36 cellular contexts compared by ENCODE assay signal in genomic region chr10:27642023-27642589, GRCh38.
"Had no signal": no experiment of that assay in that cellular context is flagged by ENCODE, and none has a peak within 500 bp of the region (broad histone marks: within the 10 kb centered on the region; RNA-seq: fewer than 3 reads in every experiment).

No MANE protein-coding gene starts in this region.

- H3K4me1 Mint-ChIP-seq: activated naive CD4-positive, alpha-beta T cell treated with anti-CD3 and anti-CD28 coated beads, Interleukin-2, amount 50 U/mL, for 24 hours; activated naive CD8-positive, alpha-beta T cell treated with anti-CD3 and anti-CD28 coated beads for 36 hours; activated naive CD8-positive, alpha-beta T cell treated with anti-CD3 and anti-CD28 coated beads, Interleukin-2, amount 10 ng/mL, durations not matched to agents 7 days and 5 days; activated naive CD8-positive, alpha-beta T cell treated with anti-CD3 and anti-CD28 coated beads, Interleukin-2, amount 50 U/mL, for 24 hours; central memory CD8-positive, alpha-beta T cell had no signal

- H3K4me3 ChIP-seq: adrenal gland, ascending aorta, body of pancreas, breast epithelium, cardiac muscle cell had no signal

- H3K9me3 ChIP-seq: adrenal gland, body of pancreas had no signal

- H3K36me3 Mint-ChIP-seq: activated naive CD4-positive, alpha-beta T cell treated with anti-CD3 and anti-CD28 coated beads, Interleukin-2, amount 50 U/mL, for 24 hours; activated naive CD4-positive, alpha-beta T cell treated with anti-CD3 and anti-CD28 coated beads, Interleukin-2, amount 50 U/mL, for 72 hours; activated naive CD8-positive, alpha-beta T cell; activated naive CD8-positive, alpha-beta T cell treated with anti-CD3 and anti-CD28 coated beads for 36 hours; activated naive CD8-positive, alpha-beta T cell treated with anti-CD3 and anti-CD28 coated beads, Interleukin-2, amount 10 ng/mL, durations not matched to agents 7 days and 5 days; brain had no signal

- H3K36me3 ChIP-seq: adrenal gland, ascending aorta, brain microvascular endothelial cell, breast epithelium, cardiac muscle cell had no signal

- H3K27me3 ChIP-seq: adrenal gland, ascending aorta, body of pancreas, brain microvascular endothelial cell, breast epithelium, cardiac muscle cell had no signal

- H3K27me3 Mint-ChIP-seq: activated naive CD8-positive, alpha-beta T cell treated with anti-CD3 and anti-CD28 coated beads for 36 hours; brain had no signal

- H3K4me1 ChIP-seq: adrenal gland, ascending aorta, body of pancreas, breast epithelium had no signal

- DNase-seq: activated effector memory CD4-positive, alpha-beta T cell treated with anti-CD3 and anti-CD28 coated beads, Interleukin-2, amount 50 U/mL, for 16 hours; activated effector memory CD4-positive, alpha-beta T cell treated with Interleukin-2 at 50 U/mL for 16 hours; activated gamma-delta T cell; activated gamma-delta T cell treated with Interleukin-2 at 50 U/mL for 16 hours; activated naive CD4-positive, alpha-beta T cell; activated naive CD4-positive, alpha-beta T cell treated with anti-CD3 and anti-CD28 coated beads for 36 hours; activated naive CD4-positive, alpha-beta T cell treated with Interleukin-2 at 50 U/mL for 16 hours; activated naive CD8-positive, alpha-beta T cell treated with anti-CD3 and anti-CD28 coated beads for 36 hours; activated naive CD8-positive, alpha-beta T cell treated with anti-CD3 and anti-CD28 coated beads, Interleukin-2, amount 10 ng/mL, durations not matched to agents 7 days and 5 days; activated naive CD8-positive, alpha-beta T cell treated with anti-CD3 and anti-CD28 coated beads, Interleukin-2, amount 50 U/mL, for 24 hours; activated T-cell treated with anti-CD3 and anti-CD28 coated beads, Interleukin-2, amount 50 U/mL, for 1 hour; activated T-cell treated with anti-CD3 and anti-CD28 coated beads, Interleukin-2, amount 50 U/mL, for 24 hours; activated T-cell treated with anti-CD3 and anti-CD28 coated beads, Interleukin-2, amount 50 U/mL, for 4 hours; activated T-cell treated with anti-CD3 and anti-CD28 coated beads, Interleukin-2, amount 50 U/mL, for 48 hours; activated T-cell treated with anti-CD3 and anti-CD28 coated beads, Interleukin-2, amount 50 U/mL, for 72 hours; adrenal gland; amniotic stem cell; amygdala; anterior cingulate cortex; aorta; body of pancreas; brain microvascular endothelial cell; caudate nucleus; central memory CD4-positive, alpha-beta T cell; cerebellar nuclear complex had no signal

- H3K9me3 Mint-ChIP-seq: activated naive CD8-positive, alpha-beta T cell treated with anti-CD3 and anti-CD28 coated beads, Interleukin-2, amount 10 ng/mL, durations not matched to agents 7 days and 5 days; activated T-helper 1 cell treated with anti-CD3 and anti-CD28 coated beads, Interleukin-12 subunit alpha, Interleukin-12 subunit beta, Interleukin-2, Interleukin-4 antibody, amounts not matched to agents 30 ng/mL and 10 ng/mL and 1 ng/mL, durations not matched to agents 14 hours and 24 hours and 36 hours; activated T-helper 2 cell treated with anti-CD3 and anti-CD28 coated beads, Interferon-gamma antibody, Interleukin-2, Interleukin-4, amounts not matched to agents 10 μg/mL and 5 μg/mL and 100 μg/mL, durations not matched to agents 14 hours and 24 hours and 36 hours had no signal

- H3K4me3 Mint-ChIP-seq: activated naive CD4-positive, alpha-beta T cell treated with anti-CD3 and anti-CD28 coated beads for 36 hours; activated naive CD4-positive, alpha-beta T cell treated with anti-CD3 and anti-CD28 coated beads, Interleukin-2, amount 50 U/mL, for 24 hours; activated naive CD8-positive, alpha-beta T cell; activated naive CD8-positive, alpha-beta T cell treated with anti-CD3 and anti-CD28 coated beads for 36 hours; activated naive CD8-positive, alpha-beta T cell treated with anti-CD3 and anti-CD28 coated beads, Interleukin-2, amount 10 ng/mL, durations not matched to agents 7 days and 5 days; activated naive CD8-positive, alpha-beta T cell treated with anti-CD3 and anti-CD28 coated beads, Interleukin-2, amount 50 U/mL, for 24 hours; activated T-cell treated with anti-CD3 and anti-CD28 coated beads, Interleukin-2, amount 50 U/mL, for 24 hours; activated T-cell treated with anti-CD3 and anti-CD28 coated beads, Interleukin-2, amount 50 U/mL, for 4 hours; activated T-cell treated with anti-CD3 and anti-CD28 coated beads, Interleukin-2, amount 50 U/mL, for 72 hours; activated T-helper 1 cell treated with anti-CD3 and anti-CD28 coated beads, Interleukin-12 subunit alpha, Interleukin-12 subunit beta, Interleukin-2, Interleukin-4 antibody, amounts not matched to agents 30 ng/mL and 10 ng/mL and 1 ng/mL, durations not matched to agents 14 hours and 24 hours and 36 hours; activated T-helper 17 cell treated with anti-CD3 and anti-CD28 coated beads, Interleukin-2, amount 50 U/mL, for 72 hours; brain; central memory CD8-positive, alpha-beta T cell had no signal

- H3K27ac Mint-ChIP-seq: activated naive CD4-positive, alpha-beta T cell treated with anti-CD3 and anti-CD28 coated beads for 36 hours; activated naive CD4-positive, alpha-beta T cell treated with anti-CD3 and anti-CD28 coated beads, Interleukin-2, amount 50 U/mL, for 24 hours; activated naive CD4-positive, alpha-beta T cell treated with anti-CD3 and anti-CD28 coated beads, Interleukin-2, amount 50 U/mL, for 72 hours; activated naive CD8-positive, alpha-beta T cell; activated naive CD8-positive, alpha-beta T cell treated with anti-CD3 and anti-CD28 coated beads for 36 hours; activated naive CD8-positive, alpha-beta T cell treated with anti-CD3 and anti-CD28 coated beads, Interleukin-2, amount 10 ng/mL, durations not matched to agents 7 days and 5 days; activated naive CD8-positive, alpha-beta T cell treated with anti-CD3 and anti-CD28 coated beads, Interleukin-2, amount 50 U/mL, for 24 hours; activated T-cell treated with anti-CD3 and anti-CD28 coated beads, Interleukin-2, amount 50 U/mL, for 24 hours; activated T-cell treated with anti-CD3 and anti-CD28 coated beads, Interleukin-2, amount 50 U/mL, for 72 hours; activated T-helper 1 cell treated with anti-CD3 and anti-CD28 coated beads, Interleukin-12 subunit alpha, Interleukin-12 subunit beta, Interleukin-2, Interleukin-4 antibody, amounts not matched to agents 30 ng/mL and 10 ng/mL and 1 ng/mL, durations not matched to agents 14 hours and 24 hours and 36 hours; activated T-helper 17 cell treated with anti-CD3 and anti-CD28 coated beads, Interleukin-2, amount 50 U/mL, for 72 hours; activated T-helper 2 cell treated with anti-CD3 and anti-CD28 coated beads, Interferon-gamma antibody, Interleukin-2, Interleukin-4, amounts not matched to agents 10 μg/mL and 5 μg/mL and 100 μg/mL, durations not matched to agents 14 hours and 24 hours and 36 hours; brain had no signal

- H3K27ac ChIP-seq: adrenal gland, ascending aorta, body of pancreas, brain microvascular endothelial cell, breast epithelium, cardiac muscle cell had no signal
